13 cellular contexts compared by ENCODE assay signal in the genomic region with DNA sequence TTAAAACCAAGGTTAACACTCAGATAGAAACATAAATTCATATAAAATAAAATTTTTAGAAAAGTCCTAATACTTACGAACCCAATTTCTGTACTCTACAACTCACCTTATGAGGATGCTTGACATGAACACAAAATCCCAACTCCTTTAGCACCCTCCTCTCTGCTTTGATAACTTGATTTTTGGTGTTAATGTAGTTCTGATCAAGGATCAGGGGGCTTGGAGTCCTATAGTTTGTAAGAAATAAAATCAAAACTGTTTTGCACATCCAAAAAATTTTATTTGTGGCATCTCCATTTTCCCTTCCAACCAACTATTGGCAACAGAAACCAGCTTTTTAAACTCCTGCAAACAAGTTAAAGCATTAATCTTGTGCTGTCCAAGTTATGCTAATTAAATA.
"Had no signal": no experiment of that assay in that cellular context is flagged by ENCODE, and none has a peak within 500 bp of the region (broad histone marks: within the 10 kb centered on the region; RNA-seq: fewer than 3 reads in every experiment).

No MANE protein-coding gene starts in this region.

- H3K4me3 ChIP-seq: esophagus squamous epithelium, lower lobe of right lung had no signal

- H3K9me3 ChIP-seq: esophagus squamous epithelium, lower lobe of right lung, neutrophil, SK-N-SH had no signal

- DNase-seq: activated CD4-positive, alpha-beta T cell treated with anti-CD3 and anti-CD28 coated beads, Interleukin-2, amount 10 ng/mL, durations not matched to agents 24 days and 14 days; activated CD8-positive, alpha-beta memory T cell treated with anti-CD3 and anti-CD28 coated beads, Interleukin-2, amount 10 ng/mL, durations not matched to agents 7 days and 5 days; dorsolateral prefrontal cortex; esophagus squamous epithelium; foreskin fibroblast; glutamatergic neuron; lower lobe of right lung; naive B cell; right cardiac atrium; SK-N-SH; small intestine had no signal

- H3K4me3 Mint-ChIP-seq: activated CD8-positive, alpha-beta memory T cell treated with anti-CD3 and anti-CD28 coated beads, Interleukin-2, amount 10 ng/mL, durations not matched to agents 7 days and 5 days; stimulated activated memory B cell treated with anti-CD40 and anti-IgM and Interleukin-4, amounts not matched to agents 10 μg/mL and 1 μg/mL and 100 μg/mL, for 72 hours had no signal

- H3K9me3 Mint-ChIP-seq: activated CD4-positive, alpha-beta T cell treated with anti-CD3 and anti-CD28 coated beads, Interleukin-2, amount 10 ng/mL, durations not matched to agents 24 days and 14 days; naive B cell; stimulated activated memory B cell treated with anti-CD40 and anti-IgM and Interleukin-4, amounts not matched to agents 10 μg/mL and 1 μg/mL and 100 μg/mL, for 72 hours had no signal

- H3K27me3 Mint-ChIP-seq: activated CD4-positive, alpha-beta T cell treated with anti-CD3 and anti-CD28 coated beads, Interleukin-2, amount 10 ng/mL, durations not matched to agents 24 days and 14 days; activated CD8-positive, alpha-beta memory T cell treated with anti-CD3 and anti-CD28 coated beads, Interleukin-2, amount 10 ng/mL, durations not matched to agents 7 days and 5 days; naive B cell; stimulated activated memory B cell treated with anti-CD40 and anti-IgM and Interleukin-4, amounts not matched to agents 10 μg/mL and 1 μg/mL and 100 μg/mL, for 72 hours had no signal

- H3K27me3 ChIP-seq: dorsolateral prefrontal cortex, esophagus squamous epithelium, neutrophil had no signal

- H3K27ac Mint-ChIP-seq: activated CD4-positive, alpha-beta T cell treated with anti-CD3 and anti-CD28 coated beads, Interleukin-2, amount 10 ng/mL, durations not matched to agents 24 days and 14 days; activated CD8-positive, alpha-beta memory T cell treated with anti-CD3 and anti-CD28 coated beads, Interleukin-2, amount 10 ng/mL, durations not matched to agents 7 days and 5 days; stimulated activated memory B cell treated with anti-CD40 and anti-IgM and Interleukin-4, amounts not matched to agents 10 μg/mL and 1 μg/mL and 100 μg/mL, for 72 hours had no signal

- ATAC-seq: activated CD8-positive, alpha-beta memory T cell treated with anti-CD3 and anti-CD28 coated beads, Interleukin-2, amount 10 ng/mL, durations not matched to agents 7 days and 5 days; lower lobe of right lung; right cardiac atrium; stimulated activated memory B cell treated with anti-CD40 and anti-IgM and Interleukin-4, amounts not matched to agents 10 μg/mL and 1 μg/mL and 100 μg/mL, for 72 hours had no signal

- H3K27ac ChIP-seq: esophagus squamous epithelium, lower lobe of right lung had no signal
